In the genomic region with DNA sequence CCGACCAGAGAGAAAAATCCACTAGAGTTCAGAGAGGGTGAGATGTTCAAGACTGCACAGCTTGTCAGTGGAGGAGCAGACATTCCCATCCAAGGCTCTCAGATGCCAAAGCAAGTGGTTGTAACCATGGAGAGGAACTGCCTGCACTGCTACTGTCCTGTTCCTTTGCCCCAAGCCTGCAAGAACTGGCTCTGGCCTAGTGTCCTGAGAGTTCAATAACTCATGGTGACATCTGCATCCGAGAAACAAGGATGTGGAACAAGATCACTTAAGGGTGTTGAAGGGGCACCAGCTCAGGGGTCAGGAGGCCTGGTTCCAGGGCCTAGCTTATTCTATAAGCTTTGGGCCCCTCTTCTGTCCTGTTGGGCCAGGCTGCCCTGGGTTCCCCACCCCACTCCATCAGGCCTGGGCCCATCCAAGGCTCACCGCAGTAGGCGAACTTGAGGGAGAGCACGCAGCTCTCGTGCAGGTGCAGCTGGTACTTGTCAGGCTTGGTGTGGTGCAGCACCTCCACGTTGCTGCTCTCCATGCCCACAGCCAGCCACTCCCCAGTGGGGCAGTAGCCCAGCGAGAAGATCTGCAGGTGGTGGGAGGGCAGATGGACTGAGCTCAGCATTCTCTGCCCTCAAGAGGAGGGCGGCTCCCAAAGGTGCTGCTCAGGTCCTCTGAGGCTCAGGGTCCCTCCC, we compare ENCODE assay signal across 14 cellular contexts.
"Had no signal": no experiment of that assay in that cellular context is flagged by ENCODE, and none has a peak within 500 bp of the region (broad histone marks: within the 10 kb centered on the region; RNA-seq: fewer than 3 reads in every experiment).

No MANE protein-coding gene starts in this region.

- H3K27me3 Mint-ChIP-seq: activated CD4-positive, alpha-beta memory T cell treated with anti-CD3 and anti-CD28 coated beads, Interleukin-2, amount 10 ng/mL, durations not matched to agents 7 days and 5 days; activated CD4-positive, alpha-beta T cell treated with anti-CD3 and anti-CD28 coated beads for 36 hours; activated naive CD8-positive, alpha-beta T cell; naive B cell; stimulated activated naive CD8-positive, alpha-beta T cell treated with anti-CD3 and anti-CD28 coated beads, Interleukin-15, Interleukin-2, amounts not matched to agents 100 ng/mL and 50 ng/mL, for 24 hours had no signal

- H3K4me3 Mint-ChIP-seq: activated CD4-positive, alpha-beta memory T cell treated with anti-CD3 and anti-CD28 coated beads, Interleukin-2, amount 10 ng/mL, durations not matched to agents 7 days and 5 days; activated CD4-positive, alpha-beta T cell treated with anti-CD3 and anti-CD28 coated beads for 36 hours; activated naive CD8-positive, alpha-beta T cell; stimulated activated naive CD8-positive, alpha-beta T cell treated with anti-CD3 and anti-CD28 coated beads, Interleukin-15, Interleukin-2, amounts not matched to agents 100 ng/mL and 50 ng/mL, for 24 hours; T-helper 2 cell treated with Interferon-gamma antibody and Interleukin-4, amounts not matched to agents 5 μg/mL and 100 μg/mL, for 36 hours had no signal

- H3K4me1 Mint-ChIP-seq: activated CD4-positive, alpha-beta memory T cell treated with anti-CD3 and anti-CD28 coated beads, Interleukin-2, amount 10 ng/mL, durations not matched to agents 7 days and 5 days; activated CD4-positive, alpha-beta T cell treated with anti-CD3 and anti-CD28 coated beads for 36 hours had no signal

- H3K9me3 Mint-ChIP-seq: activated CD4-positive, alpha-beta memory T cell treated with anti-CD3 and anti-CD28 coated beads, Interleukin-2, amount 10 ng/mL, durations not matched to agents 7 days and 5 days; activated T-helper 2 cell treated with anti-CD3 and anti-CD28 coated beads, Interferon-gamma antibody, Interleukin-2, Interleukin-4, amounts not matched to agents 10 μg/mL and 5 μg/mL and 100 μg/mL, durations not matched to agents 14 hours and 24 hours and 36 hours; naive B cell; stimulated activated naive CD8-positive, alpha-beta T cell treated with anti-CD3 and anti-CD28 coated beads, Interleukin-15, Interleukin-2, amounts not matched to agents 100 ng/mL and 50 ng/mL, for 24 hours; T-helper 2 cell treated with Interferon-gamma antibody and Interleukin-4, amounts not matched to agents 5 μg/mL and 100 μg/mL, for 36 hours had no signal

- H3K27ac Mint-ChIP-seq: activated CD4-positive, alpha-beta memory T cell treated with anti-CD3 and anti-CD28 coated beads, Interleukin-2, amount 10 ng/mL, durations not matched to agents 7 days and 5 days; activated CD4-positive, alpha-beta T cell treated with anti-CD3 and anti-CD28 coated beads for 36 hours; activated naive CD8-positive, alpha-beta T cell; activated T-helper 2 cell treated with anti-CD3 and anti-CD28 coated beads, Interferon-gamma antibody, Interleukin-2, Interleukin-4, amounts not matched to agents 10 μg/mL and 5 μg/mL and 100 μg/mL, durations not matched to agents 14 hours and 24 hours and 36 hours; stimulated activated naive CD8-positive, alpha-beta T cell treated with anti-CD3 and anti-CD28 coated beads, Interleukin-15, Interleukin-2, amounts not matched to agents 100 ng/mL and 50 ng/mL, for 24 hours; T-helper 2 cell treated with Interferon-gamma antibody and Interleukin-4, amounts not matched to agents 5 μg/mL and 100 μg/mL, for 36 hours had no signal

- DNase-seq: activated CD4-positive, alpha-beta memory T cell treated with anti-CD3 and anti-CD28 coated beads, Interleukin-2, amount 10 ng/mL, durations not matched to agents 7 days and 5 days; activated CD4-positive, alpha-beta T cell treated with anti-CD3 and anti-CD28 coated beads for 36 hours; hippocampal formation; midbrain; naive B cell; nucleus accumbens; stimulated activated CD4-positive, alpha-beta T cell treated with anti-CD3 and anti-CD28 coated beads, Interleukin-4, amount 100 ng/mL, for 1 hour; testis had no signal

- H3K9me3 ChIP-seq: testis, vagina had no signal

- H3K4me3 ChIP-seq: testis, vagina had no signal

- H3K27ac ChIP-seq: vagina had no signal

- ATAC-seq: activated CD4-positive, alpha-beta T cell treated with anti-CD3 and anti-CD28 coated beads for 36 hours; esophagus mucosa had no signal

- H3K27me3 ChIP-seq: testis, vagina had no signal
